Comparison of ENCODE assay signal across 9 cellular contexts in genomic region chr5:32613050-32613672, GRCh38. TPM values are rescaled to one million over a fixed set of nuclear protein-coding genes. Genes with fewer than 3 reads are reported as not detected.
DNase-seq lines count a peak whose midpoint lies in the region; ATAC-seq and TF ChIP-seq lines count a peak whose summit lies in the region.
"Had no signal": no experiment of that assay in that cellular context is flagged by ENCODE, and none has a peak within 500 bp of the region (broad histone marks: within the 10 kb centered on the region; RNA-seq: fewer than 3 reads in every experiment).

No MANE protein-coding gene starts in this region.

- no peaks in the 10 kb centered on the region for H3K36me3 ChIP-seq in CD8-positive, alpha-beta T cell (ENCODE audit: insufficient read depth, low read length)
- H3K36me3 ChIP-seq in PC-3 (ENCODE audit: low read depth, low read length) (no peaks in the 10 kb centered on the region), fibroblast of lung (ENCODE audit: control insufficient read depth, insufficient read depth, low read length) (no peaks in the 10 kb centered on the region), neural cell (ENCODE audit: insufficient read depth, low read length) (no peaks in the 10 kb centered on the region)

- DNase-seq in CD8-positive, alpha-beta T cell, result peak; percentile 68 to 89 (median 78)
- peak; percentile 72 for DNase-seq in GM20000 (ENCODE audit: low spot score)
- DNase-seq in KG1 (lab: John Stamatoyannopoulos, UW), result peak; percentile 73
- peak; percentile 87 for DNase-seq in PC-3
- peak; percentile 91 for DNase-seq in activated T-cell treated with anti-CD3 and anti-CD28 coated beads, Interleukin-2, amount 50 U/mL, for 24 hours
- DNase-seq in fibroblast of lung (ENCODE audit: low read depth in 2 of 2), result peak; percentile 69 to 80

- H2AFZ ChIP-seq in PC-3 (ENCODE audit: low read length) (peak overlapping the region; percentile 12; the same call in 1 of the 2 replicates), fibroblast of lung (ENCODE audit: low read length) (no peak overlapping the region), neural cell (ENCODE audit: low read depth, low read length) (no peak overlapping the region)

- no peak overlapping the region for H3K27ac Mint-ChIP-seq in CD8-positive, alpha-beta T cell
- H3K27ac Mint-ChIP-seq in activated T-cell treated with anti-CD3 and anti-CD28 coated beads, Interleukin-2, amount 50 U/mL, for 24 hours, result peak overlapping the region; percentile 7
- peak overlapping the region; percentile 33 for H3K27ac Mint-ChIP-seq in stimulated activated naive CD8-positive, alpha-beta T cell treated with anti-CD3 and anti-CD28 coated beads, Interleukin-15, Interleukin-2, amounts not matched to agents 100 ng/mL and 50 ng/mL, for 24 hours
- H3K27ac Mint-ChIP-seq: T-helper 1 cell treated with Interleukin-12 subunit alpha and Interleukin-12 subunit beta and Interleukin-4 antibody, amounts not matched to agents 30 μg/mL and 1 μg/mL, for 36 hours had no signal

- no peaks in the 10 kb centered on the region for H4K20me1 ChIP-seq in PC-3 (ENCODE audit: low read length)
- H4K20me1 ChIP-seq in fibroblast of lung (ENCODE audit: control insufficient read depth, extremely low read depth, insufficient read depth, low read length), result no peaks in the 10 kb centered on the region
- H4K20me1 ChIP-seq in neural cell (ENCODE audit: insufficient read depth), result no peaks in the 10 kb centered on the region

- CTCF ChIA-PET in CD8-positive, alpha-beta T cell (lab: Charles Lee), result interaction anchor here (0.6 to 3.6 kb wide), 16 partner anchors 8 to 382 kb away, joined by 3 to 66 read pairs (median 4); no protein-coding TSS in a partner anchor
- CTCF ChIA-PET in PC-3 (lab: Charles Lee), result no interaction called here

- peak; percentile 13 for TF ChIP-seq EP300 in neural cell (conservative IDR thresholded peaks at IDR 0.05; ENCODE audit: poor library complexity, severe bottlenecking)

- POLR2A ChIA-PET in CD8-positive, alpha-beta T cell (lab: Charles Lee), result no interaction called here
- POLR2A ChIA-PET in PC-3 (lab: Charles Lee; ENCODE audit: unreplicated experiment), result no interaction called here

- intact Hi-C loops in CD8-positive, alpha-beta T cell (cut with DNase I, micrococcal nuclease), result loop anchor here (1.0 to 10.0 kb wide), 4 partner anchors 124 to 1032 kb away; no protein-coding TSS in a partner anchor
- intact Hi-C loops in PC-3 (cut with micrococcal nuclease), result loop anchor here (1.0 to 5.0 kb wide), 4 partner anchors 22 to 381 kb away; no protein-coding TSS in a partner anchor

- no peaks in the 10 kb centered on the region for H3K27me3 ChIP-seq in CD8-positive, alpha-beta T cell (ENCODE audit: insufficient read depth, low read length)
- no peaks in the 10 kb centered on the region for H3K27me3 ChIP-seq in PC-3 (ENCODE audit: low read length)
- H3K27me3 ChIP-seq in fibroblast of lung (ENCODE audit: control insufficient read depth, insufficient read depth, low read length), result no peaks in the 10 kb centered on the region
- H3K27me3 ChIP-seq in neural cell (ENCODE audit: insufficient read depth, low read depth, low read length), result no peaks in the 10 kb centered on the region

- H3K4me3 Mint-ChIP-seq in CD8-positive, alpha-beta T cell, result no peak overlapping the region
- H3K4me3 Mint-ChIP-seq in activated T-cell treated with anti-CD3 and anti-CD28 coated beads, Interleukin-2, amount 50 U/mL, for 24 hours, result no peak overlapping the region
- no peak overlapping the region for H3K4me3 Mint-ChIP-seq in stimulated activated naive CD8-positive, alpha-beta T cell treated with anti-CD3 and anti-CD28 coated beads, Interleukin-15, Interleukin-2, amounts not matched to agents 100 ng/mL and 50 ng/mL, for 24 hours
- H3K4me3 Mint-ChIP-seq: T-helper 1 cell treated with Interleukin-12 subunit alpha and Interleukin-12 subunit beta and Interleukin-4 antibody, amounts not matched to agents 30 μg/mL and 1 μg/mL, for 36 hours had no signal

- H3K27ac ChIP-seq in CD8-positive, alpha-beta T cell (ENCODE audit: low read depth, low read length), result no peak overlapping the region
- H3K27ac ChIP-seq in PC-3 (ENCODE audit: low read length) (no peak overlapping the region), fibroblast of lung (ENCODE audit: insufficient read depth, low read length) (no peak overlapping the region), neural cell (ENCODE audit: low read length) (no peak overlapping the region)

- no TSS peak for BruUV-seq in PC-3 (replicated peaks; lab: Mats Ljungman, UMichigan)

- 0 out of 2 replicates have a peak overlapping the region, but pooled peaks have one; percentile 4 for H3K4me2 ChIP-seq in PC-3 (ENCODE audit: low read length)
- no peak overlapping the region for H3K4me2 ChIP-seq in fibroblast of lung (ENCODE audit: extremely low read depth, insufficient read depth, low read length)
- no peak overlapping the region for H3K4me2 ChIP-seq in neural cell (ENCODE audit: low read length)

- H3K4me1 Mint-ChIP-seq in CD8-positive, alpha-beta T cell (ENCODE audit: low read depth), result peaks cover 9% of the 10 kb centered on the region
- H3K4me1 Mint-ChIP-seq in activated T-cell treated with anti-CD3 and anti-CD28 coated beads, Interleukin-2, amount 50 U/mL, for 24 hours (ENCODE audit: low read depth), result peaks cover 8% of the 10 kb centered on the region
- H3K4me1 Mint-ChIP-seq in stimulated activated naive CD8-positive, alpha-beta T cell treated with anti-CD3 and anti-CD28 coated beads, Interleukin-15, Interleukin-2, amounts not matched to agents 100 ng/mL and 50 ng/mL, for 24 hours (ENCODE audit: low read depth), result peaks cover 6% of the 10 kb centered on the region

- peak; percentile 92 for ATAC-seq in CD8-positive, alpha-beta T cell
- peak; percentile 81 for ATAC-seq in PC-3

- no peaks in the 10 kb centered on the region for H3K27me3 Mint-ChIP-seq in CD8-positive, alpha-beta T cell (ENCODE audit: low read depth)
- H3K27me3 Mint-ChIP-seq in activated T-cell treated with anti-CD3 and anti-CD28 coated beads, Interleukin-2, amount 50 U/mL, for 24 hours, result no peaks in the 10 kb centered on the region
- H3K27me3 Mint-ChIP-seq in stimulated activated naive CD8-positive, alpha-beta T cell treated with anti-CD3 and anti-CD28 coated beads, Interleukin-15, Interleukin-2, amounts not matched to agents 100 ng/mL and 50 ng/mL, for 24 hours, result no peaks in the 10 kb centered on the region

- no peaks in the 10 kb centered on the region for H3K9me2 ChIP-seq in PC-3 (replicated peaks; ENCODE audit: low read length)
- H3K9me2 ChIP-seq in neural cell (ENCODE audit: insufficient read depth, low read length), result no peaks in the 10 kb centered on the region

- H3K9me3 Mint-ChIP-seq in CD8-positive, alpha-beta T cell, result no peaks in the 10 kb centered on the region
- H3K9me3 Mint-ChIP-seq in activated T-cell treated with anti-CD3 and anti-CD28 coated beads, Interleukin-2, amount 50 U/mL, for 24 hours, result no peaks in the 10 kb centered on the region
- H3K9me3 Mint-ChIP-seq in stimulated activated naive CD8-positive, alpha-beta T cell treated with anti-CD3 and anti-CD28 coated beads, Interleukin-15, Interleukin-2, amounts not matched to agents 100 ng/mL and 50 ng/mL, for 24 hours, result no peaks in the 10 kb centered on the region
- H3K9me3 Mint-ChIP-seq: T-helper 1 cell treated with Interleukin-12 subunit alpha and Interleukin-12 subunit beta and Interleukin-4 antibody, amounts not matched to agents 30 μg/mL and 1 μg/mL, for 36 hours had no signal

- no peaks in the 10 kb centered on the region for H3F3A ChIP-seq in PC-3 (ENCODE audit: low read length, unreplicated experiment)
- H3F3A ChIP-seq in neural cell (ENCODE audit: insufficient read depth, low read length, poor library complexity, severe bottlenecking), result no peaks in the 10 kb centered on the region

- no peaks in the 10 kb centered on the region for H3K79me2 ChIP-seq in PC-3 (ENCODE audit: low read length)
- H3K79me2 ChIP-seq in fibroblast of lung (ENCODE audit: control insufficient read depth, insufficient read depth, low read length), result no peaks in the 10 kb centered on the region
- no peaks in the 10 kb centered on the region for H3K79me2 ChIP-seq in neural cell (replicated peaks; ENCODE audit: insufficient read depth, low read length)

- no peak overlapping the region for H3K4me3 ChIP-seq in CD8-positive, alpha-beta T cell (ENCODE audit: low read depth, low read length)
- H3K4me3 ChIP-seq in PC-3 (ENCODE audit: low read length), result no peak overlapping the region
- H3K4me3 ChIP-seq in fibroblast of lung (replicated peaks in 1 of 4; ENCODE audit: control extremely low read depth in 1 of 4, insufficient read depth in 1 of 4, low read depth in 3 of 4, low read length in 4 of 4), result no peak overlapping the region
- no peak overlapping the region for H3K4me3 ChIP-seq in neural cell (ENCODE audit: low read length)

- H3K9ac ChIP-seq in PC-3 (ENCODE audit: low read length) (no peak overlapping the region), fibroblast of lung (ENCODE audit: insufficient read depth, low read length) (no peak overlapping the region), neural cell (ENCODE audit: low read length) (no peak overlapping the region)

- H3K9me3 ChIP-seq in CD8-positive, alpha-beta T cell (ENCODE audit: low read length), result no peaks in the 10 kb centered on the region
- H3K9me3 ChIP-seq in PC-3 (ENCODE audit: low read length) (no peaks in the 10 kb centered on the region), fibroblast of lung (ENCODE audit: control insufficient read depth, insufficient read depth, low read depth, low read length) (no peaks in the 10 kb centered on the region), neural cell (ENCODE audit: low read length) (no peaks in the 10 kb centered on the region)

- no peaks in the 10 kb centered on the region for H3K4me1 ChIP-seq in CD8-positive, alpha-beta T cell (ENCODE audit: insufficient read depth, low read length)
- no peaks in the 10 kb centered on the region for H3K4me1 ChIP-seq in PC-3 (ENCODE audit: insufficient read depth, low read length)
- no peaks in the 10 kb centered on the region for H3K4me1 ChIP-seq in fibroblast of lung (ENCODE audit: control insufficient read depth, extremely low read depth, insufficient read depth, low read length)

- TF ChIP-seq RAD21 in neural cell (conservative IDR thresholded peaks at IDR 0.05), result peak; percentile 94

- peak; percentile 94 for TF ChIP-seq CTCF in CD8-positive, alpha-beta T cell (IDR thresholded peaks at IDR 0.05)
- TF ChIP-seq CTCF in GM20000 (IDR thresholded peaks at IDR 0.05; ENCODE audit: extremely low read depth, missing control alignments) (peak; percentile 77), PC-3 (conservative IDR thresholded peaks at IDR 0.05; ENCODE audit: low read depth, low read length) (peak; percentile 92), fibroblast of lung (conservative IDR thresholded peaks at IDR 0.05 in 1 of 2, IDR thresholded peaks at IDR 0.05 in 1 of 2; ENCODE audit: low read depth in 1 of 2, low read length in 2 of 2) (peak; percentile 94 to 96), neural cell (IDR thresholded peaks at IDR 0.05; ENCODE audit: poor library complexity, severe bottlenecking) (peak; percentile 91)

- H3K36me3 Mint-ChIP-seq in CD8-positive, alpha-beta T cell, result peaks cover 14% of the 10 kb centered on the region
- H3K36me3 Mint-ChIP-seq in activated T-cell treated with anti-CD3 and anti-CD28 coated beads, Interleukin-2, amount 50 U/mL, for 24 hours (ENCODE audit: low read depth), result peaks cover 23% of the 10 kb centered on the region
- H3K36me3 Mint-ChIP-seq in stimulated activated naive CD8-positive, alpha-beta T cell treated with anti-CD3 and anti-CD28 coated beads, Interleukin-15, Interleukin-2, amounts not matched to agents 100 ng/mL and 50 ng/mL, for 24 hours (ENCODE audit: low read depth), result peaks cover 13% of the 10 kb centered on the region

RNA-seq across cellular contexts. Expression of gene SUB1, which starts 27.8 kb away (rescaled TPM):
- 100 to 1,000 TPM; 361 to 370 TPM for total RNA-seq in CD8-positive, alpha-beta T cell
- total RNA-seq in PC-3 (2014; rRNA removed) (185 and 189 TPM in 2 replicates), fibroblast of lung (76.5 and 88.0 TPM in 2 replicates)
- polyA plus RNA-seq in fibroblast of lung (349 and 358 TPM in 2 replicates), neural cell (927 and 1,107 TPM in 2 replicates)
- 288 and 292 TPM in 2 replicates for polyA plus RNA-seq in fibroblast of lung (2012)
- polyA minus RNA-seq in fibroblast of lung (ENCODE audit: low replicate concordance) (0.85 and 2.7 TPM in 2 replicates), neural cell (295 and 358 TPM in 2 replicates)
